25 cellular contexts compared by ENCODE assay signal in genomic region chr17:3909257-3909656, GRCh38. TPM values are rescaled to one million over a fixed set of nuclear protein-coding genes. Genes with fewer than 3 reads are reported as not detected.
"Had no signal": no experiment of that assay in that cellular context is flagged by ENCODE, and none has a peak within 500 bp of the region (broad histone marks: within the 10 kb centered on the region; RNA-seq: fewer than 3 reads in every experiment).

No MANE protein-coding gene starts in this region.

- H3K9me3 Mint-ChIP-seq: effector memory CD8-positive, alpha-beta T cell; neural progenitor cell; T-cell had no signal

- H3K4me2 ChIP-seq: neural progenitor cell, smooth muscle cell had no signal

- H3K9ac ChIP-seq: neural progenitor cell had no signal

- H3K36me3 Mint-ChIP-seq: neural progenitor cell, T-cell had no signal

- H3K27me3 ChIP-seq: adrenal gland, ascending aorta, brain microvascular endothelial cell, esophagus squamous epithelium, gastrocnemius medialis, neural progenitor cell, sigmoid colon, testis had no signal

- H3K27ac ChIP-seq: adrenal gland, ascending aorta, brain microvascular endothelial cell, esophagus squamous epithelium, gastrocnemius medialis, neural progenitor cell, sigmoid colon, testis, WERI-Rb-1 had no signal

- H3K27me3 Mint-ChIP-seq: effector memory CD8-positive, alpha-beta T cell; T-cell had no signal

- H3K27ac Mint-ChIP-seq: neural progenitor cell, progenitor cell of endocrine pancreas, T-cell had no signal

- H3K36me3 ChIP-seq: adrenal gland, ascending aorta, brain microvascular endothelial cell, esophagus squamous epithelium, gastrocnemius medialis, neural progenitor cell, sigmoid colon, WERI-Rb-1 had no signal

- H3K4me3 Mint-ChIP-seq: effector memory CD8-positive, alpha-beta T cell; neural progenitor cell; T-cell had no signal

- ATAC-seq: effector memory CD8-positive, alpha-beta T cell; gastrocnemius medialis; left cardiac atrium; T-cell had no signal

- DNase-seq: activated CD4-positive, alpha-beta T cell treated with anti-CD3 and anti-CD28 coated beads for 1 hour; activated CD4-positive, alpha-beta T cell treated with anti-CD3 and anti-CD28 coated beads, Interleukin-2, amount 50 U/mL, for 4 hours; activated naive CD4-positive, alpha-beta T cell treated with Interleukin-2 at 50 U/mL for 16 hours; activated T-cell treated with anti-CD3 and anti-CD28 coated beads, Interleukin-2, amount 50 U/mL, for 48 hours; adrenal gland; brain microvascular endothelial cell; effector memory CD8-positive, alpha-beta T cell; esophagus squamous epithelium; gastrocnemius medialis; islet precursor cell; left cardiac atrium; retina; sigmoid colon; stimulated activated CD4-positive, alpha-beta T cell treated with anti-CD3 and anti-CD28 coated beads, Interleukin-15, amount 100 ng/mL, for 24 hours; stimulated activated naive CD4-positive, alpha-beta T cell; T-cell; testis; trophoblast cell; WERI-Rb-1 had no signal

- H3K9me3 ChIP-seq: adrenal gland, ascending aorta, esophagus squamous epithelium, gastrocnemius medialis, sigmoid colon, testis had no signal

- H3K4me3 ChIP-seq: adrenal gland, ascending aorta, esophagus squamous epithelium, gastrocnemius medialis, neural progenitor cell, sigmoid colon, smooth muscle cell, testis had no signal

- H3K4me1 ChIP-seq: neural progenitor cell had no signal

RNA-seq across cellular contexts. Expression of gene P2RX1, which starts 7.0 kb away (rescaled TPM):
- total RNA-seq: ascending aorta, dermis microvascular lymphatic vessel endothelial cell, osteocyte had no signal

RNA-seq across cellular contexts. Expression of gene ATP2A3, which starts 55.0 kb away (rescaled TPM):
- total RNA-seq: dermis microvascular lymphatic vessel endothelial cell, osteocyte had no signal
